Comparison of ENCODE assay signal across 8 cellular contexts in genomic region chr12:24903305-24904088, GRCh38. TPM values are rescaled to one million over a fixed set of nuclear protein-coding genes. Genes with fewer than 3 reads are reported as not detected.
DNase-seq lines count a peak whose midpoint lies in the region; ATAC-seq and TF ChIP-seq lines count a peak whose summit lies in the region.

No MANE protein-coding gene starts in this region.

- H3K4ac ChIP-seq in H9 (ENCODE audit: low read depth, low read length): no peak overlapping the region

- no peak overlapping the region for H4K5ac ChIP-seq in H9 (ENCODE audit: insufficient read length, low read depth, low read length)

- no peak overlapping the region for H3T11ph ChIP-seq in H9 (ENCODE audit: low read length)

- H3K23me2 ChIP-seq in H9 (ENCODE audit: insufficient read length, low read depth, low read length, poor library complexity, severe bottlenecking): peaks cover 15% of the 10 kb centered on the region

- peak overlapping the region; percentile 80 to 95 for H3K4me3 Mint-ChIP-seq in H9
- H3K4me3 Mint-ChIP-seq in stimulated activated naive CD8-positive, alpha-beta T cell treated with anti-CD3 and anti-CD28 coated beads, Interleukin-15, Interleukin-2, amounts not matched to agents 100 ng/mL and 50 ng/mL, for 24 hours: peak overlapping the region; percentile 93

- H2BK120ac ChIP-seq in H9 (ENCODE audit: low read depth, low read length, poor library complexity, severe bottlenecking): no peak overlapping the region

- no peak overlapping the region for H2BK5ac ChIP-seq in H9 (ENCODE audit: insufficient read length, low read length)

- no peaks in the 10 kb centered on the region; the same call in 1 of the 2 replicates for H3K27me3 Mint-ChIP-seq in H9 (ENCODE audit: low read depth)
- H3K27me3 Mint-ChIP-seq in stimulated activated naive CD8-positive, alpha-beta T cell treated with anti-CD3 and anti-CD28 coated beads, Interleukin-15, Interleukin-2, amounts not matched to agents 100 ng/mL and 50 ng/mL, for 24 hours: peaks cover 30% of the 10 kb centered on the region

- H3K27me3 ChIP-seq in H9 (ENCODE audit: insufficient read depth, low read length) (no peaks in the 10 kb centered on the region), ascending aorta (no peaks in the 10 kb centered on the region)

- H3K4me2 ChIP-seq in H9 (ENCODE audit: insufficient read depth, insufficient read length, low read length): peak overlapping the region; percentile 80

- intact Hi-C loops in ascending aorta (cut with DNase I): no loop called here

- peak overlapping the region in 1 of 3 experiments; percentile 50; a peak in 2 of 7 replicates for H3K27ac Mint-ChIP-seq in H9
- H3K27ac Mint-ChIP-seq in stimulated activated naive CD8-positive, alpha-beta T cell treated with anti-CD3 and anti-CD28 coated beads, Interleukin-15, Interleukin-2, amounts not matched to agents 100 ng/mL and 50 ng/mL, for 24 hours: peak overlapping the region; percentile 97

- H2AK5ac ChIP-seq in H9 (ENCODE audit: insufficient read length, low read length): no peak overlapping the region

- H3K27ac ChIP-seq in H9 (ENCODE audit: insufficient read length, low read depth, low read length): no peak overlapping the region
- H3K27ac ChIP-seq in ascending aorta: peak overlapping the region; percentile 46 to 56

- no peak overlapping the region for H4K91ac ChIP-seq in H9 (ENCODE audit: insufficient read length, low read depth, low read length)

- peaks cover 23 to 27% of the 10 kb centered on the region in 2 experiments for H3K4me1 Mint-ChIP-seq in H9
- H3K4me1 Mint-ChIP-seq in stimulated activated naive CD8-positive, alpha-beta T cell treated with anti-CD3 and anti-CD28 coated beads, Interleukin-15, Interleukin-2, amounts not matched to agents 100 ng/mL and 50 ng/mL, for 24 hours (ENCODE audit: low read depth): peaks cover 51% of the 10 kb centered on the region

- H2AFZ ChIP-seq in H9 (ENCODE audit: low read length): no peak overlapping the region

- H3K18ac ChIP-seq in H9 (ENCODE audit: insufficient read length, low read depth, low read length): no peak overlapping the region

- H4K20me1 ChIP-seq in H9 (ENCODE audit: control insufficient read depth, insufficient read depth, insufficient read length): no peaks in the 10 kb centered on the region

- H3K56ac ChIP-seq in H9 (ENCODE audit: insufficient read length, low read depth, low read length): no peak overlapping the region

- peak overlapping the region; percentile 59 for H3K9ac ChIP-seq in H9 (ENCODE audit: extremely low read depth, insufficient read length, low read length)

- ATAC-seq in GM19463 (IDR thresholded peaks at IDR 0.05; ENCODE audit: unreplicated experiment) (no peak), SK-N-SH treated with all-trans-retinoic acid at 6 μM for 48 hours (no peak)

- H2BK15ac ChIP-seq in H9 (ENCODE audit: low read depth, low read length): no peak overlapping the region

- H3K79me2 ChIP-seq in H9 (ENCODE audit: insufficient read depth, low read length): peaks cover 3% of the 10 kb centered on the region; the same call in 1 of the 2 replicates

- H3K4me3 ChIP-seq in ascending aorta: peak overlapping the region; percentile 75 to 97

- peak overlapping the region; percentile 34 for H3K14ac ChIP-seq in H9 (ENCODE audit: insufficient read depth, low read length)

- H3K9me3 ChIP-seq in H9 (ENCODE audit: control insufficient read depth, low read depth, low read length): no peaks in the 10 kb centered on the region
- H3K9me3 ChIP-seq in ascending aorta: no peaks in the 10 kb centered on the region

- no peak overlapping the region for H2BK12ac ChIP-seq in H9 (ENCODE audit: insufficient read length, low read depth, low read length)

- H3K9me3 Mint-ChIP-seq in H9: no peaks in the 10 kb centered on the region
- H3K9me3 Mint-ChIP-seq in stimulated activated naive CD8-positive, alpha-beta T cell treated with anti-CD3 and anti-CD28 coated beads, Interleukin-15, Interleukin-2, amounts not matched to agents 100 ng/mL and 50 ng/mL, for 24 hours: peaks cover 10% of the 10 kb centered on the region

- no peaks in the 10 kb centered on the region for H3K79me1 ChIP-seq in H9 (ENCODE audit: insufficient read depth, low read depth, low read length, poor library complexity, severe bottlenecking)

- H2BK20ac ChIP-seq in H9 (ENCODE audit: low read depth, low read length, poor library complexity, severe bottlenecking): no peak overlapping the region

- peaks cover 9 to 17% (median 17%) of the 10 kb centered on the region in 3 experiments; a peak in 6 of 7 replicates for H3K36me3 Mint-ChIP-seq in H9 (ENCODE audit: insufficient read depth in 1 of 3, low read depth in 3 of 3)
- peaks cover 14% of the 10 kb centered on the region for H3K36me3 Mint-ChIP-seq in stimulated activated naive CD8-positive, alpha-beta T cell treated with anti-CD3 and anti-CD28 coated beads, Interleukin-15, Interleukin-2, amounts not matched to agents 100 ng/mL and 50 ng/mL, for 24 hours (ENCODE audit: low read depth)

- WGBS in H9 (ENCODE audit: extremely low coverage, insufficient read length, low lambda C conversion rate): no CpG with 5 or more reads among the region's 27 CpGs

- no peak for TF ChIP-seq CTCF in H9 (conservative IDR thresholded peaks at IDR 0.05)
- no peak for TF ChIP-seq CTCF in ascending aorta (IDR thresholded peaks at IDR 0.05)

- no peak for DNase-seq in H9
- peak in 1 of 2 donors; percentile 63 for DNase-seq in ascending aorta (ENCODE audit: low spot score in 2 of 2)
- peak; percentile 70 for DNase-seq in islet precursor cell
- DNase-seq in GF-D8 (lab: John Stamatoyannopoulos, UW): no peak
- no peak for DNase-seq in NCI-H2107 (lab: John Stamatoyannopoulos, UW)

- no peak overlapping the region for H4K8ac ChIP-seq in H9 (replicated peaks; ENCODE audit: insufficient read length, low read depth, low read length)

- no peaks in the 10 kb centered on the region for H3K36me3 ChIP-seq in ascending aorta

- no peak overlapping the region for H3K23ac ChIP-seq in H9 (ENCODE audit: insufficient read length, low read depth, low read length)

- H3K4me1 ChIP-seq in H9 (ENCODE audit: insufficient read depth, low read length) (peaks cover 2% of the 10 kb centered on the region; the same call in 1 of the 2 replicates), ascending aorta (peaks cover 3 to 4% of the 10 kb centered on the region in 2 donors)

TF ChIP-seq in SK-N-SH treated with all-trans-retinoic acid at 6 μM for 48 hours, 23 proteins besides CTCF, POLR2A, EP300 and RAD21:
- TF ChIP-seq POU6F1 (CRISPR knock-in tag; IDR thresholded peaks at IDR 0.05; ENCODE audit: borderline replicate concordance, low read depth) (no peak), ZFP3 (CRISPR knock-in tag; IDR thresholded peaks at IDR 0.05) (no peak), ZFP30 (CRISPR knock-in tag; IDR thresholded peaks at IDR 0.05) (no peak), CSDC2 (CRISPR knock-in tag; IDR thresholded peaks at IDR 0.05) (no peak)

RNA-seq across cellular contexts. Expression of gene BCAT1, which starts 45.4 kb away (rescaled TPM):
- total RNA-seq in H9 (2021) (224 and 244 TPM in 2 replicates), ascending aorta (16.5 TPM)

Comparison
In these comparisons a context has a peak if more than half of its experiments do, and no peak if none do; other contexts are left out.
1. RNA of gene BCAT1, which starts 45.4 kb away (total RNA-seq): 224 to 244 TPM in H9; 16.5 TPM in ascending aorta (single experiment); every median in the first group is over 10 times any median in the second.